In the genomic region with DNA sequence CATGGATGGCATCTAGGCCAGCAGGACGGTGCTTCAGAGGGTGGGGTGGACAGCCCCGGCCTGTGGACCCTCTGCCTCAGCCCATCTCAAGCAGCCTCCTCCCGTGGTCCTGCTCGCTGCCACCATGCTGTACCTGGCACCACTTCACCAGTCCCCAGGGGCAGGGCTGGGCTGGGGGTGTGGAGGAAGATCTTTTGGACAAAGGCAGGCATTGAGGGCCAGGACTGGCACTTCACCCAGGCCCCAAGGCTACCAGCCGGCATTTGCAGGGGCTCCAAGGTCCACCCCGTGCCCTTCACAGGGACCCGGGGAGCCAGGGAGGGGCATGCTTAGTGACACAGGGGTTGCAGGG, we compare ENCODE assay signal across 9 cellular contexts. TPM values are rescaled to one million over a fixed set of nuclear protein-coding genes. Genes with fewer than 3 reads are reported as not detected.
DNase-seq lines count a peak whose midpoint lies in the region; ATAC-seq, FAIRE-seq and TF ChIP-seq lines count a peak whose summit lies in the region.
"Had no signal": no experiment of that assay in that cellular context is flagged by ENCODE, and none has a peak within 500 bp of the region (broad histone marks: within the 10 kb centered on the region; RNA-seq: fewer than 3 reads in every experiment).

No MANE protein-coding gene starts in this region.

- H3K79me2 ChIP-seq in H1 (ENCODE audit: control insufficient read depth in 1 of 2, insufficient read depth in 2 of 2, low read length in 2 of 2) = no peaks in the 10 kb centered on the region

- no peak overlapping the region for H3K4ac ChIP-seq in H1 (replicated peaks; ENCODE audit: insufficient read length, low read depth, low read length)

- H2AK5ac ChIP-seq in H1 (ENCODE audit: low read depth, low read length) = no peak overlapping the region

- H3K27ac ChIP-seq in H1 (ENCODE audit: low read depth, low read length) (no peak overlapping the region), stomach smooth muscle (ENCODE audit: low read length) (peak overlapping the region; percentile 69)

- H2BK12ac ChIP-seq in H1 (ENCODE audit: low read depth, low read length) = no peak overlapping the region

- no peak overlapping the region for H2BK5ac ChIP-seq in H1 (ENCODE audit: low read depth, low read length)

- no peaks in the 10 kb centered on the region for H3K23me2 ChIP-seq in H1 (ENCODE audit: low read depth, low read length)

- no peaks in the 10 kb centered on the region for H4K20me1 ChIP-seq in H1 (replicated peaks in 1 of 2; ENCODE audit: control insufficient read depth in 1 of 2, insufficient read depth in 2 of 2, low read length in 2 of 2)

- H3K56ac ChIP-seq in H1 (replicated peaks; ENCODE audit: insufficient read length, low read depth, low read length) = no peak overlapping the region

- no peaks in the 10 kb centered on the region for H3K79me1 ChIP-seq in H1 (ENCODE audit: low read depth, low read length)

- H3K4me1 ChIP-seq in H1 (replicated peaks in 1 of 4; ENCODE audit: control insufficient read depth in 3 of 4, insufficient read depth in 4 of 4, low read length in 3 of 4) (peaks cover 0 to 8% (median 4%) of the 10 kb centered on the region in 4 experiments; a peak in 5 of 7 replicates), stomach smooth muscle (ENCODE audit: control insufficient read depth, insufficient read depth, low read length) (peaks cover 28% of the 10 kb centered on the region)

- TF ChIP-seq RAD21 in H1 (IDR thresholded peaks at IDR 0.05 in 1 of 2, conservative IDR thresholded peaks at IDR 0.05 in 1 of 2; ENCODE audit: low read depth in 2 of 2, low read length in 2 of 2) = no peak

- H4K8ac ChIP-seq in H1 (ENCODE audit: extremely low read depth, insufficient read depth, low read length) = no peak overlapping the region

- no peak for FAIRE-seq in H1 (lab: Jason Lieb, UNC)
- FAIRE-seq: G401.6 had no signal

- H4K5ac ChIP-seq in H1 (ENCODE audit: insufficient read length, low read depth, low read length) = no peak overlapping the region

- no peak overlapping the region for H2BK20ac ChIP-seq in H1 (ENCODE audit: low read length)

- no peak for TF ChIP-seq EP300 in H1 (IDR thresholded peaks at IDR 0.05; ENCODE audit: borderline replicate concordance in 1 of 2, low read depth in 2 of 2, low read length in 2 of 2)

- no peak overlapping the region for H3K23ac ChIP-seq in H1 (ENCODE audit: insufficient read length)

- no peak overlapping the region for H2BK120ac ChIP-seq in H1 (replicated peaks; ENCODE audit: low read depth, low read length)

- 94% methylated on average over 5 of the region's 7 CpGs; no CpG with 5 or more reads in 1 of the 2 experiments for WGBS in H1 (ENCODE audit: extremely low coverage in 1 of 2, insufficient coverage in 1 of 2, insufficient read length in 1 of 2, insufficient replicate concordance in 2 of 2, low coverage in 1 of 2, low lambda C conversion rate in 2 of 2, missing lambda C conversion rate in 1 of 2), 2 experiments

- H3K4me2 ChIP-seq in H1 (ENCODE audit: insufficient read depth in 1 of 2, low read depth in 2 of 2, low read length in 2 of 2) = no peak overlapping the region

- H3K4me3 ChIP-seq in LNCaP clone FGC (ENCODE audit: low read depth, low read length) (peak overlapping the region; percentile 68), H1 (ENCODE audit: extremely low read depth in 1 of 4, insufficient read depth in 2 of 4, low read depth in 3 of 4, low read length in 4 of 4) (no peak overlapping the region), stomach smooth muscle (ENCODE audit: low read length in 2 of 2) (peak overlapping the region; percentile 65 to 73)

- H3K9ac ChIP-seq in H1 (replicated peaks in 1 of 4; ENCODE audit: extremely low read depth in 1 of 4, low read depth in 3 of 4, low read length in 3 of 4) = no peak overlapping the region
- peak overlapping the region; percentile 59 to 68 for H3K9ac ChIP-seq in stomach smooth muscle (ENCODE audit: low read length in 2 of 2)

- H3K27me3 ChIP-seq in H1 (replicated peaks in 1 of 4; ENCODE audit: control insufficient read depth in 3 of 4, extremely low read depth in 1 of 4, insufficient read depth in 3 of 4, low read length in 3 of 4) (no peaks in the 10 kb centered on the region), stomach smooth muscle (ENCODE audit: control insufficient read depth in 1 of 2, insufficient read depth in 2 of 2, low read length in 2 of 2) (peaks cover 0 to 8% of the 10 kb centered on the region in 2 donors)

- no peak overlapping the region for H2AFZ ChIP-seq in H1 (ENCODE audit: low read length)

- TF ChIP-seq POLR2A in H1 (IDR thresholded peaks at IDR 0.05; ENCODE audit: control extremely low read depth in 1 of 2, low read depth in 2 of 2, low read length in 2 of 2) = no peak

- H3K18ac ChIP-seq in H1 (ENCODE audit: extremely low read depth, low read length) = no peak overlapping the region

- no peak overlapping the region for H4K91ac ChIP-seq in H1 (replicated peaks; ENCODE audit: insufficient read length, low read length)

- H3K36me3 ChIP-seq in H1 (ENCODE audit: control insufficient read depth in 2 of 4, insufficient read depth in 4 of 4, low read length in 3 of 4) (no peaks in the 10 kb centered on the region), stomach smooth muscle (ENCODE audit: control insufficient read depth in 2 of 2, insufficient read depth in 2 of 2, low read length in 2 of 2) (no peaks in the 10 kb centered on the region)

- 0 out of 2 replicates have a peak overlapping the region, but pooled peaks have one; percentile 61 for H2BK15ac ChIP-seq in H1 (ENCODE audit: low read length)

- CTCF ChIA-PET in H1 (lab: Charles Lee; ENCODE audit: partially characterized antibody) = interaction anchor here (0.6 to 3.7 kb wide), 4 partner anchors 14 to 182 kb away, joined by 3 to 16 read pairs (median 5); no protein-coding TSS in a partner anchor

- POLR2A ChIA-PET in H1 (lab: Charles Lee; ENCODE audit: partially characterized antibody) = no interaction called here

- DNase-seq in LNCaP clone FGC (ENCODE audit: low read depth) (no peak), H1 (ENCODE audit: low read depth in 1 of 2, low spot score in 2 of 2) (no peak), posterior cingulate gyrus (no peak), ecto neural progenitor cell (ENCODE audit: low spot score) (no peak)
- DNase-seq: activated naive CD4-positive, alpha-beta T cell treated with anti-CD3 and anti-CD28 coated beads, Interleukin-2, amount 10 ng/mL, durations not matched to agents 7 days and 5 days; trophoblast cell had no signal

- intact Hi-C loops in posterior cingulate gyrus (cut with DNase I) = loop anchor here (1.0 kb wide), 3 partner anchors 164 to 189 kb away; no protein-coding TSS in a partner anchor

- H3K9me3 ChIP-seq in H1 (ENCODE audit: insufficient read depth in 2 of 2, low read depth in 1 of 2, low read length in 1 of 2) = no peaks in the 10 kb centered on the region
- no peaks in the 10 kb centered on the region for H3K9me3 ChIP-seq in stomach smooth muscle (ENCODE audit: control insufficient read depth in 2 of 2, low read length in 2 of 2)

- TF ChIP-seq CTCF in LNCaP clone FGC (IDR thresholded peaks at IDR 0.05; ENCODE audit: control insufficient read depth, extremely low read depth, insufficient read depth) = no peak
- no peak for TF ChIP-seq CTCF in H1 (IDR thresholded peaks at IDR 0.05; ENCODE audit: control extremely low read depth in 1 of 3, insufficient read depth in 1 of 3, low read depth in 1 of 3, low read length in 3 of 3)

- ATAC-seq in HG02623 (IDR thresholded peaks at IDR 0.05; ENCODE audit: unreplicated experiment) = no peak

- no peak overlapping the region for H3K14ac ChIP-seq in H1 (ENCODE audit: insufficient read length)

RNA-seq across cellular contexts. Expression of a gene that starts 0.7 kb away (rescaled TPM):
- 2.7 TPM in 2 replicates for total RNA-seq in H1 (2021; fragmentation: NEBNext Ultra II Directional; extraction: Animal tissue kit (Norgen Biotek cat#: 25700))
- polyA plus RNA-seq in H1 (2011; rRNA removed) = 1.2 and 1.6 TPM in 2 replicates
- 1.8 TPM for polyA plus RNA-seq in H1 (2011; cell fraction: cytosol; rRNA removed)
- polyA plus RNA-seq in H1 (2011; cell fraction: nucleus; rRNA removed) = 11.4 TPM
- 1.4 to 3.3 TPM (median 2.3 TPM) in 4 replicates for polyA plus RNA-seq in H1 (2012, experiment 1 of 2)
- 0.62 TPM for polyA plus RNA-seq in H1 (2012, experiment 2 of 2)
- polyA plus RNA-seq in H1 (2013, experiment 1 of 2) = 2.4 TPM
- 1.8 TPM for polyA plus RNA-seq in H1 (2013, experiment 2 of 2)
- 1.4 and 4.4 TPM in 2 replicates for polyA minus RNA-seq in H1 (2011; rRNA and poly(A)+ RNA removed)
- 1.1 TPM for polyA minus RNA-seq in H1 (2011; cell fraction: cytosol; rRNA and poly(A)+ RNA removed)
- polyA minus RNA-seq in H1 (2011; cell fraction: nucleus; rRNA and poly(A)+ RNA removed) = 3.7 TPM

RNA-seq across cellular contexts. Expression of a gene that starts 16.1 kb away (rescaled TPM):
- total RNA-seq in H1 (2021; fragmentation: NEBNext Ultra II Directional; extraction: Animal tissue kit (Norgen Biotek cat#: 25700)) = not detected in 2 replicates
- polyA plus RNA-seq in H1 (2011; rRNA removed) = not detected in 2 replicates
- 0.01 TPM for polyA plus RNA-seq in H1 (2011; cell fraction: cytosol; rRNA removed)
- 0.30 TPM for polyA plus RNA-seq in H1 (2011; cell fraction: nucleus; rRNA removed)
- 0.30 to 0.56 TPM (median 0.49 TPM) in 4 replicates for polyA plus RNA-seq in H1 (2012, experiment 1 of 2)
- 0.09 TPM for polyA plus RNA-seq in H1 (2012, experiment 2 of 2)
- 0.06 TPM for polyA plus RNA-seq in H1 (2013, experiment 1 of 2)
- polyA plus RNA-seq in H1 (2013, experiment 2 of 2) = 0.04 TPM
- polyA minus RNA-seq in H1 (2011; rRNA and poly(A)+ RNA removed) = not detected in 2 replicates
- polyA minus RNA-seq in H1 (2011; cell fraction: cytosol; rRNA and poly(A)+ RNA removed) = not detected
- polyA minus RNA-seq in H1 (2011; cell fraction: nucleus; rRNA and poly(A)+ RNA removed) = not detected

RNA-seq across cellular contexts. Expression of a gene that starts 29.4 kb away (rescaled TPM):
- total RNA-seq in H1 (2021; fragmentation: NEBNext Ultra II Directional; extraction: Animal tissue kit (Norgen Biotek cat#: 25700)) = 36.1 and 39.4 TPM in 2 replicates
- 66.7 and 96.2 TPM in 2 replicates for polyA plus RNA-seq in H1 (2011; rRNA removed)
- 66.7 TPM for polyA plus RNA-seq in H1 (2011; cell fraction: cytosol; rRNA removed)
- polyA plus RNA-seq in H1 (2011; cell fraction: nucleus; rRNA removed) = 130 TPM
- 43.8 to 59.4 TPM (median 53.4 TPM) in 4 replicates for polyA plus RNA-seq in H1 (2012, experiment 1 of 2)
- polyA plus RNA-seq in H1 (2012, experiment 2 of 2) = 48.4 TPM
- polyA plus RNA-seq in H1 (2013, experiment 1 of 2) = 40.6 TPM
- 39.3 TPM for polyA plus RNA-seq in H1 (2013, experiment 2 of 2)
- 68.8 and 76.7 TPM in 2 replicates for polyA minus RNA-seq in H1 (2011; rRNA and poly(A)+ RNA removed)
- polyA minus RNA-seq in H1 (2011; cell fraction: cytosol; rRNA and poly(A)+ RNA removed) = 34.0 TPM
- polyA minus RNA-seq in H1 (2011; cell fraction: nucleus; rRNA and poly(A)+ RNA removed) = 43.0 TPM

RNA-seq across cellular contexts. Expression of a gene that starts 29.7 kb away (rescaled TPM):
- total RNA-seq in H1 (2021; fragmentation: NEBNext Ultra II Directional; extraction: Animal tissue kit (Norgen Biotek cat#: 25700)) = 161 and 168 TPM in 2 replicates
- polyA plus RNA-seq in H1 (2011; rRNA removed) = 642 and 734 TPM in 2 replicates
- polyA plus RNA-seq in H1 (2011; cell fraction: cytosol; rRNA removed) = 365 TPM
- polyA plus RNA-seq in H1 (2011; cell fraction: nucleus; rRNA removed) = 398 TPM
- 175 to 309 TPM (median 297 TPM) in 4 replicates for polyA plus RNA-seq in H1 (2012, experiment 1 of 2)
- polyA plus RNA-seq in H1 (2012, experiment 2 of 2) = 443 TPM
- polyA plus RNA-seq in H1 (2013, experiment 1 of 2) = 365 TPM
- polyA plus RNA-seq in H1 (2013, experiment 2 of 2) = 421 TPM
- polyA minus RNA-seq in H1 (2011; rRNA and poly(A)+ RNA removed) = 125 and 128 TPM in 2 replicates
- polyA minus RNA-seq in H1 (2011; cell fraction: cytosol; rRNA and poly(A)+ RNA removed) = 271 TPM
- polyA minus RNA-seq in H1 (2011; cell fraction: nucleus; rRNA and poly(A)+ RNA removed) = 60.7 TPM

RNA-seq across cellular contexts. Expression of a gene that starts 40.1 kb away (rescaled TPM):
- 4.6 and 6.6 TPM in 2 replicates for total RNA-seq in H1 (2021; fragmentation: NEBNext Ultra II Directional; extraction: Animal tissue kit (Norgen Biotek cat#: 25700))
- 3.1 and 6.7 TPM in 2 replicates for polyA plus RNA-seq in H1 (2011; rRNA removed)
- polyA plus RNA-seq in H1 (2011; cell fraction: cytosol; rRNA removed) = 2.7 TPM
- 13.0 TPM for polyA plus RNA-seq in H1 (2011; cell fraction: nucleus; rRNA removed)
- 2.4 to 5.1 TPM (median 4.0 TPM) in 4 replicates for polyA plus RNA-seq in H1 (2012, experiment 1 of 2)
- polyA plus RNA-seq in H1 (2012, experiment 2 of 2) = 2.2 TPM
- polyA plus RNA-seq in H1 (2013, experiment 1 of 2) = 4.2 TPM
- polyA plus RNA-seq in H1 (2013, experiment 2 of 2) = 3.9 TPM
- polyA minus RNA-seq in H1 (2011; rRNA and poly(A)+ RNA removed) = 1.7 and 2.9 TPM in 2 replicates
- 2.4 TPM for polyA minus RNA-seq in H1 (2011; cell fraction: cytosol; rRNA and poly(A)+ RNA removed)
- polyA minus RNA-seq in H1 (2011; cell fraction: nucleus; rRNA and poly(A)+ RNA removed) = 6.6 TPM

Comparison
In these comparisons a context has a peak if more than half of its experiments do, and no peak if none do; other contexts are left out.
1. H3K4me3 ChIP-seq: peak in LNCaP clone FGC (single experiment) and stomach smooth muscle (2 of 2); none in H1 (0 of 4).
2. H3K9ac ChIP-seq: peak in stomach smooth muscle (2 of 2); none in H1 (0 of 4).